Comparison of ENCODE assay signal across 28 cellular contexts in genomic region chr1:114564141-114564540, GRCh38.
"Had no signal": no experiment of that assay in that cellular context is flagged by ENCODE, and none has a peak within 500 bp of the region (broad histone marks: within the 10 kb centered on the region; RNA-seq: fewer than 3 reads in every experiment).

No MANE protein-coding gene starts in this region.

- H3K27ac Mint-ChIP-seq: dendritic cell treated with granulocyte-macrophage colony-stimulating factor and Interleukin-4, amounts not matched to agents 40 ng/mL and 50 ng/mL, for 4 days; mesothelial cell of epicardium; nephron; neural progenitor cell; stimulated activated effector memory CD8-positive, alpha-beta T cell treated with anti-CD3 and anti-CD28 coated beads, Interleukin-12 subunit alpha, Interleukin-12 subunit beta, amount 100 ng/mL, for 72 hours had no signal

- H3K4me1 Mint-ChIP-seq: mesothelial cell of epicardium; nephron; neural progenitor cell; stimulated activated effector memory CD8-positive, alpha-beta T cell treated with anti-CD3 and anti-CD28 coated beads, Interleukin-12 subunit alpha, Interleukin-12 subunit beta, amount 100 ng/mL, for 72 hours had no signal

- ATAC-seq: foreskin keratinocyte; gastroesophageal sphincter; heart right ventricle; naive thymus-derived CD4-positive, alpha-beta T cell; right cardiac atrium; stimulated activated effector memory CD8-positive, alpha-beta T cell treated with anti-CD3 and anti-CD28 coated beads, Interleukin-12 subunit alpha, Interleukin-12 subunit beta, amount 100 ng/mL, for 72 hours had no signal

- H3K27ac ChIP-seq: colonic mucosa, esophagus muscularis mucosa, foreskin keratinocyte, gastroesophageal sphincter, heart right ventricle, neural progenitor cell, parathyroid adenoma, prostate gland, sigmoid colon, suprapubic skin, thyroid gland had no signal

- H3K27me3 Mint-ChIP-seq: dendritic cell treated with granulocyte-macrophage colony-stimulating factor and Interleukin-4, amounts not matched to agents 40 ng/mL and 50 ng/mL, for 4 days; naive thymus-derived CD4-positive, alpha-beta T cell had no signal

- H3K9me3 Mint-ChIP-seq: dendritic cell treated with granulocyte-macrophage colony-stimulating factor and Interleukin-4, amounts not matched to agents 40 ng/mL and 50 ng/mL, for 4 days; nephron; neural progenitor cell; stimulated activated effector memory CD8-positive, alpha-beta T cell treated with anti-CD3 and anti-CD28 coated beads, Interleukin-12 subunit alpha, Interleukin-12 subunit beta, amount 100 ng/mL, for 72 hours had no signal

- H3K4me3 Mint-ChIP-seq: dendritic cell treated with granulocyte-macrophage colony-stimulating factor and Interleukin-4, amounts not matched to agents 40 ng/mL and 50 ng/mL, for 4 days; mesothelial cell of epicardium; naive thymus-derived CD4-positive, alpha-beta T cell; nephron; neural progenitor cell; stimulated activated effector memory CD8-positive, alpha-beta T cell treated with anti-CD3 and anti-CD28 coated beads, Interleukin-12 subunit alpha, Interleukin-12 subunit beta, amount 100 ng/mL, for 72 hours had no signal

- H3K27me3 ChIP-seq: colonic mucosa, esophagus muscularis mucosa, foreskin keratinocyte, gastroesophageal sphincter, heart right ventricle, neural progenitor cell, sigmoid colon, suprapubic skin, thyroid gland had no signal

- DNase-seq: central memory CD4-positive, alpha-beta T cell; colonic mucosa; effector memory CD4-positive, alpha-beta T cell; foreskin keratinocyte; glutamatergic neuron; heart right ventricle; islet precursor cell; kidney glomerular epithelial cell; mesenchymal stem cell; naive thymus-derived CD4-positive, alpha-beta T cell; right cardiac atrium; sigmoid colon; stimulated activated CD4-positive, alpha-beta T cell treated with anti-CD3 and anti-CD28 coated beads, Interleukin-2, amount 100 ng/mL, for 24 hours; stimulated activated CD4-positive, alpha-beta T cell treated with anti-CD3 and anti-CD28 coated beads, Interleukin-4, amount 100 ng/mL, for 24 hours; stimulated activated naive CD4-positive, alpha-beta T cell treated with Interleukin-2 at 50 U/mL for 16 hours; thyroid gland; trophoblast cell had no signal

- H3K4me3 ChIP-seq: colonic mucosa, esophagus muscularis mucosa, gastroesophageal sphincter, heart right ventricle, lung, neural progenitor cell, prostate gland, sigmoid colon, suprapubic skin, thyroid gland had no signal
